ENCODE assay signal across 8 cellular contexts in genomic region chr9:72315089-72315509, GRCh38. TPM values are rescaled to one million over a fixed set of nuclear protein-coding genes. Genes with fewer than 3 reads are reported as not detected.
A peak's percentile ranks its signal among the peaks of the same experiment; 100 is the strongest.
DNase-seq lines count a peak whose midpoint lies in the region; ATAC-seq and TF ChIP-seq lines count a peak whose summit lies in the region.

No MANE protein-coding gene starts in this region.

- ATAC-seq in GM18498 (IDR thresholded peaks at IDR 0.05; ENCODE audit: unreplicated experiment) = no peak

- H3K27me3 ChIP-seq in adrenal gland = no peaks in the 10 kb centered on the region
- H3K27me3 ChIP-seq in kidney epithelial cell (ENCODE audit: control insufficient read depth, insufficient read depth, low read length) = no peaks in the 10 kb centered on the region
- H3K27me3 ChIP-seq in stomach smooth muscle (ENCODE audit: control insufficient read depth in 1 of 2, insufficient read depth in 2 of 2, low read length in 2 of 2) = no peaks in the 10 kb centered on the region

- no peak for TF ChIP-seq POLR2A in adrenal gland (IDR thresholded peaks at IDR 0.05)

- intact Hi-C loops in adrenal gland (cut with DNase I) = no loop called here

- DNase-seq in HEK293T (ENCODE audit: extremely low spot score) (peak; percentile 19), adrenal gland (peak; percentile 45 to 76 (median 69)), kidney epithelial cell (ENCODE audit: low read depth) (peak; percentile 56), HuH-7.5 (ENCODE audit: low spot score) (no peak)
- no peak for DNase-seq in activated CD4-positive, alpha-beta T cell treated with anti-CD3 and anti-CD28 coated beads for 48 hours
- DNase-seq in activated effector memory CD4-positive, alpha-beta T cell treated with Interleukin-2 at 50 U/mL for 16 hours = no peak

- TF ChIP-seq CTCF in adrenal gland (IDR thresholded peaks at IDR 0.05) (no peak), kidney epithelial cell (IDR thresholded peaks at IDR 0.05; ENCODE audit: insufficient read depth, low read length, poor library complexity, severe bottlenecking) (peak; percentile 5)

- H3K36me3 ChIP-seq in adrenal gland (replicated peaks in 1 of 2) = no peaks in the 10 kb centered on the region
- H3K36me3 ChIP-seq in kidney epithelial cell (ENCODE audit: control insufficient read depth, insufficient read depth, low read length) = no peaks in the 10 kb centered on the region
- no peaks in the 10 kb centered on the region for H3K36me3 ChIP-seq in stomach smooth muscle (ENCODE audit: control insufficient read depth in 2 of 2, insufficient read depth in 2 of 2, low read length in 2 of 2)

- peak overlapping the region; percentile 29 to 36 for H3K9ac ChIP-seq in stomach smooth muscle (ENCODE audit: low read length in 2 of 2)

- POLR2A ChIA-PET in HEK293T (lab: Yijun Ruan, JAX) = interaction anchor here (0.8 to 1.7 kb wide), 2 partner anchors 22 to 50 kb away, joined by 3 to 7 read pairs; partner anchors contain the start of gene ZFAND5

- H3K4me3 ChIP-seq in adrenal gland (peak overlapping the region in 1 of 4 donors; percentile 57), kidney epithelial cell (ENCODE audit: low read depth, low read length) (no peak overlapping the region), stomach smooth muscle (ENCODE audit: low read length in 2 of 2) (peak overlapping the region; percentile 38 to 61)

- H3K4me1 ChIP-seq in adrenal gland (replicated peaks in 1 of 2) (peaks cover 0 to 15% of the 10 kb centered on the region in 2 donors), stomach smooth muscle (ENCODE audit: control insufficient read depth, insufficient read depth, low read length) (peaks cover 29% of the 10 kb centered on the region)

- 7 to 23% (median 11%) methylated on average over 5 of the region's 5 CpGs for WGBS in adrenal gland, 4 donors

- H3K9me3 ChIP-seq in adrenal gland (replicated peaks in 1 of 3) = no peaks in the 10 kb centered on the region
- H3K9me3 ChIP-seq in stomach smooth muscle (ENCODE audit: control insufficient read depth in 2 of 2, low read length in 2 of 2) = no peaks in the 10 kb centered on the region

- CTCF ChIA-PET in HEK293T (lab: Yijun Ruan, JAX) = no interaction called here

- H3K27ac ChIP-seq in adrenal gland (peak overlapping the region in 2 of 5 donors; percentile 22 to 50), stomach smooth muscle (ENCODE audit: low read length) (peak overlapping the region; percentile 66)

TF ChIP-seq in HEK293T, 16 proteins besides CTCF, POLR2A, EP300 and RAD21:
- TF ChIP-seq PKNOX1 (IDR thresholded peaks at IDR 0.05) = no peak
- no peak for TF ChIP-seq NFRKB (IDR thresholded peaks at IDR 0.05)
- no peak for TF ChIP-seq CTBP1 (IDR thresholded peaks at IDR 0.05; ENCODE audit: borderline replicate concordance)
- TF ChIP-seq TARDBP (IDR thresholded peaks at IDR 0.05) = no peak
- no peak for TF ChIP-seq SUZ12 (IDR thresholded peaks at IDR 0.05)
- no peak for TF ChIP-seq LEF1 (IDR thresholded peaks at IDR 0.05; ENCODE audit: borderline replicate concordance)
- TF ChIP-seq ELF4 (IDR thresholded peaks at IDR 0.05) = no peak
- no peak for TF ChIP-seq L3MBTL2 (conservative IDR thresholded peaks at IDR 0.05)
- no peak for TF ChIP-seq ARNT (IDR thresholded peaks at IDR 0.05)
- no peak for TF ChIP-seq FOXK2 (IDR thresholded peaks at IDR 0.05)
- no peak for TF ChIP-seq SP1 (IDR thresholded peaks at IDR 0.05)
- no peak for TF ChIP-seq FOXM1 (IDR thresholded peaks at IDR 0.05; ENCODE audit: borderline replicate concordance)
- no peak for TF ChIP-seq FOXA1 (IDR thresholded peaks at IDR 0.05)
- TF ChIP-seq ZNF384 (IDR thresholded peaks at IDR 0.05) = no peak

RNA-seq across cellular contexts. Expression of gene ZFAND5, which starts 49.9 kb away (rescaled TPM):
- total RNA-seq in adrenal gland (100 to 1,000 TPM; 119 to 326 (median 192) TPM), kidney epithelial cell (162 and 178 TPM in 2 replicates)
- polyA plus RNA-seq in adrenal gland = 100 to 1,000 TPM; 140 to 246 (median 227) TPM

Comparison
In these comparisons a context has a peak if more than half of its experiments do, and no peak if none do; other contexts are left out.
1. DNase-seq: peak in HEK293T (single experiment), adrenal gland (7 of 7) and kidney epithelial cell (single experiment); none in activated CD4-positive, alpha-beta T cell treated with anti-CD3 and anti-CD28 coated beads for 48 hours (single experiment), activated effector memory CD4-positive, alpha-beta T cell treated with Interleukin-2 at 50 U/mL for 16 hours (single experiment) and HuH-7.5 (single experiment).